1 cellular context compared by ENCODE assay signal in the genomic region with DNA sequence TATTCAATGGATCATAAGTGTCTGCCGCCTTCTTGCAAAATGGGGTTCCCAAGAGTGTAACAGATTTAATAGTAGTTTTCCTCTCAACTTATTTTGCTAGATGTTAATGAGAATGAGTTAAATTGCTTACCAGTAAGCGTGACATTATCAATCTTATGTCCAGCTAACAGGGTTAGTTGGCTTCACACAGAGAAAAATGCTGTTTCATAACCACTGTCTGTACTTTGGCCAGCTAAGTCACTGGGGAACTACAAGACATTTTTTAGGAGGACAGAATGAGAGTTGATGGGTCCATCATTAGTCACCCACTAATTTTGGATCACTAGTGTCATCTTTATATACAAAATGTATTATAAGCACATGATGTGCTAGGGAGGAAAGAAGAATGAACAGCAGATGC.
TF ChIP-seq lines count a peak whose summit lies in the region.

No MANE protein-coding gene starts in this region.

TF ChIP-seq in GM12878, 131 proteins besides CTCF, POLR2A, EP300 and RAD21:
- TF ChIP-seq, protein P1, sequence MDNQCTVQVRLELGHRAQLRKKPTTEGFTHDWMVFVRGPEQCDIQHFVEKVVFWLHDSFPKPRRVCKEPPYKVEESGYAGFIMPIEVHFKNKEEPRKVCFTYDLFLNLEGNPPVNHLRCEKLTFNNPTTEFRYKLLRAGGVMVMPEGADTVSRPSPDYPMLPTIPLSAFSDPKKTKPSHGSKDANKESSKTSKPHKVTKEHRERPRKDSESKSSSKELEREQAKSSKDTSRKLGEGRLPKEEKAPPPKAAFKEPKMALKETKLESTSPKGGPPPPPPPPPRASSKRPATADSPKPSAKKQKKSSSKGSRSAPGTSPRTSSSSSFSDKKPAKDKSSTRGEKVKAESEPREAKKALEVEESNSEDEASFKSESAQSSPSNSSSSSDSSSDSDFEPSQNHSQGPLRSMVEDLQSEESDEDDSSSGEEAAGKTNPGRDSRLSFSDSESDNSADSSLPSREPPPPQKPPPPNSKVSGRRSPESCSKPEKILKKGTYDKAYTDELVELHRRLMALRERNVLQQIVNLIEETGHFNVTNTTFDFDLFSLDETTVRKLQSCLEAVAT (IDR thresholded peaks at IDR 0.05), result 0 out of 2 replicates have a peak, but pooled peaks have one; percentile 8
- TF ChIP-seq SIX5 (IDR thresholded peaks at IDR 0.05; ENCODE audit: low read depth, low read length, severe bottlenecking) (no peak), JUND (IDR thresholded peaks at IDR 0.05; ENCODE audit: low read depth, low read length) (no peak)
